In the genomic region with DNA sequence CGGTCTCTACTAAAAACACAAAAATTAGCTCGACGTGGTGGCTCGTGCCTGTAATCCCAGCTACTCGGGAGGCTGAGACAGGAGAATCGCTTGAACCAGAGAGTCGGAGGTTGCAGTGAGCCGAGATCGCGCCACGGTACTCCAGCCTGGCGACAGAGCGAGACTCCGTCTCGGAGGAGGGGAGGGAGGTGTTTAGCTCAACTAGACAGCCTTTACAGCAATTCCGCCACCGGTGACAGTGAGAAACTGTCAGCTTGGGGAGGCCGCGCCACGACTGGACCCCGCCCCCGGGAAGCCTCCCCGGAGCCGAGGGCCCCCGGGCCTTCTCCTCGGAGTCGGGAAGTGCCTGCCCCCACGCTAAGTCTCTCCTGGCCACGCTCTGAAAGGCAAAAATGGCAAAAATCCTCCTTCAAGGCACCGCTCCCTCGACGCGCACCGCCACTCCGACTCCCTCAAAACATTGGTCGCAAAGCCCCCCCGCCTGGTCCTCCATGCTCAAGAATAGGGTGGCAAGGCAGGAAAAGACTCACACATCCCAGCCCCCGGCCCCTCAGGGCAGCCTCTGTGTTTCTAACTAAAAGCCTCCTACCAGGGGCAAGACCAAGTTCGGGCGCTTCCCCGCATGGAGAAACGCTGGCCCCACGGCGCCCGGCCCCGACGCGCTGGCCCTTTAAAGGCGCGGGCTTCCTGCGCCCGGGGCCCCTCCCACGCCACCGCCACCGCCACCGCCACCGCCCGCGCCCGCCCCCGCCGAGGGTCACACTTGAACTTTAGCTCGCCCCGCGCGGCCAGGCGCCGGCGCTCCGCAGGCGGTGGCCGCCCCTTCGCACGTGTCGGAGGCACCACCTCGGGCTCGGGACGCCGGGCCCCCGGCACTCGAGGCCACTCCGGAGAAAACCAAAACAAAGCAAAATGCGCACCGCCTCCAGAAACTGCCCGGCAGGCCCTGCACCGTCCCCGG, we compare ENCODE assay signal across 1 cellular context.
TF ChIP-seq lines count a peak whose summit lies in the region.

No MANE protein-coding gene starts in this region.

TF ChIP-seq in HepG2, 621 proteins besides CTCF, POLR2A, EP300 and RAD21 (continued from another document and continues in another):
- TF ChIP-seq, protein P1, sequence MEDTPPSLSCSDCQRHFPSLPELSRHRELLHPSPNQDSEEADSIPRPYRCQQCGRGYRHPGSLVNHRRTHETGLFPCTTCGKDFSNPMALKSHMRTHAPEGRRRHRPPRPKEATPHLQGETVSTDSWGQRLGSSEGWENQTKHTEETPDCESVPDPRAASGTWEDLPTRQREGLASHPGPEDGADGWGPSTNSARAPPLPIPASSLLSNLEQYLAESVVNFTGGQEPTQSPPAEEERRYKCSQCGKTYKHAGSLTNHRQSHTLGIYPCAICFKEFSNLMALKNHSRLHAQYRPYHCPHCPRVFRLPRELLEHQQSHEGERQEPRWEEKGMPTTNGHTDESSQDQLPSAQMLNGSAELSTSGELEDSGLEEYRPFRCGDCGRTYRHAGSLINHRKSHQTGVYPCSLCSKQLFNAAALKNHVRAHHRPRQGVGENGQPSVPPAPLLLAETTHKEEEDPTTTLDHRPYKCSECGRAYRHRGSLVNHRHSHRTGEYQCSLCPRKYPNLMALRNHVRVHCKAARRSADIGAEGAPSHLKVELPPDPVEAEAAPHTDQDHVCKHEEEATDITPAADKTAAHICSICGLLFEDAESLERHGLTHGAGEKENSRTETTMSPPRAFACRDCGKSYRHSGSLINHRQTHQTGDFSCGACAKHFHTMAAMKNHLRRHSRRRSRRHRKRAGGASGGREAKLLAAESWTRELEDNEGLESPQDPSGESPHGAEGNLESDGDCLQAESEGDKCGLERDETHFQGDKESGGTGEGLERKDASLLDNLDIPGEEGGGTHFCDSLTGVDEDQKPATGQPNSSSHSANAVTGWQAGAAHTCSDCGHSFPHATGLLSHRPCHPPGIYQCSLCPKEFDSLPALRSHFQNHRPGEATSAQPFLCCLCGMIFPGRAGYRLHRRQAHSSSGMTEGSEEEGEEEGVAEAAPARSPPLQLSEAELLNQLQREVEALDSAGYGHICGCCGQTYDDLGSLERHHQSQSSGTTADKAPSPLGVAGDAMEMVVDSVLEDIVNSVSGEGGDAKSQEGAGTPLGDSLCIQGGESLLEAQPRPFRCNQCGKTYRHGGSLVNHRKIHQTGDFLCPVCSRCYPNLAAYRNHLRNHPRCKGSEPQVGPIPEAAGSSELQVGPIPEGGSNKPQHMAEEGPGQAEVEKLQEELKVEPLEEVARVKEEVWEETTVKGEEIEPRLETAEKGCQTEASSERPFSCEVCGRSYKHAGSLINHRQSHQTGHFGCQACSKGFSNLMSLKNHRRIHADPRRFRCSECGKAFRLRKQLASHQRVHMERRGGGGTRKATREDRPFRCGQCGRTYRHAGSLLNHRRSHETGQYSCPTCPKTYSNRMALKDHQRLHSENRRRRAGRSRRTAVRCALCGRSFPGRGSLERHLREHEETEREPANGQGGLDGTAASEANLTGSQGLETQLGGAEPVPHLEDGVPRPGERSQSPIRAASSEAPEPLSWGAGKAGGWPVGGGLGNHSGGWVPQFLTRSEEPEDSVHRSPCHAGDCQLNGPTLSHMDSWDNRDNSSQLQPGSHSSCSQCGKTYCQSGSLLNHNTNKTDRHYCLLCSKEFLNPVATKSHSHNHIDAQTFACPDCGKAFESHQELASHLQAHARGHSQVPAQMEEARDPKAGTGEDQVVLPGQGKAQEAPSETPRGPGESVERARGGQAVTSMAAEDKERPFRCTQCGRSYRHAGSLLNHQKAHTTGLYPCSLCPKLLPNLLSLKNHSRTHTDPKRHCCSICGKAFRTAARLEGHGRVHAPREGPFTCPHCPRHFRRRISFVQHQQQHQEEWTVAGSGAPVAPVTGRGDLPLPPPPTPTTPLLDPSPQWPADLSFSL (CRISPR knock-in tag; IDR thresholded peaks at IDR 0.05): peak; percentile 61; the same call in 1 of the 2 replicates
- TF ChIP-seq ZNF773 (CRISPR knock-in tag; IDR thresholded peaks at IDR 0.05; ENCODE audit: borderline replicate concordance) (no peak), IKZF1 (IDR thresholded peaks at IDR 0.05) (no peak), GATAD1 (CRISPR knock-in tag; IDR thresholded peaks at IDR 0.05) (no peak), ZNF672 (CRISPR knock-in tag; IDR thresholded peaks at IDR 0.05) (0 out of 2 replicates have a peak, but pooled peaks have one; percentile 54), ZNF615 (CRISPR knock-in tag; IDR thresholded peaks at IDR 0.05; ENCODE audit: borderline replicate concordance) (no peak), JARID2 (CRISPR knock-in tag; IDR thresholded peaks at IDR 0.05; ENCODE audit: insufficient replicate concordance) (no peak), ZNF563 (CRISPR knock-in tag; IDR thresholded peaks at IDR 0.05) (0 out of 2 replicates have a peak, but pooled peaks have one; percentile 28), ZNF329 (CRISPR knock-in tag; IDR thresholded peaks at IDR 0.05; ENCODE audit: low read depth) (0 out of 2 replicates have a peak, but pooled peaks have one; percentile 69), ARNT2 (CRISPR knock-in tag; IDR thresholded peaks at IDR 0.05; ENCODE audit: low read depth) (0 out of 2 replicates have a peak, but pooled peaks have one; percentile 58), MYC (CRISPR knock-in tag; IDR thresholded peaks at IDR 0.05; ENCODE audit: borderline replicate concordance) (peak; percentile 66), YEATS4 (CRISPR knock-in tag; IDR thresholded peaks at IDR 0.05; ENCODE audit: borderline replicate concordance) (peak; percentile 44; the same call in 1 of the 2 replicates), ZNF431 (CRISPR knock-in tag; IDR thresholded peaks at IDR 0.05; ENCODE audit: borderline replicate concordance, low read depth) (0 out of 2 replicates have a peak, but pooled peaks have one; percentile 26), MXD1 (CRISPR knock-in tag; IDR thresholded peaks at IDR 0.05) (0 out of 2 replicates have a peak, but pooled peaks have one; percentile 17), MEIS2 (CRISPR knock-in tag; IDR thresholded peaks at IDR 0.05) (peak; percentile 78), PRDM10 (CRISPR knock-in tag; IDR thresholded peaks at IDR 0.05; ENCODE audit: low read depth) (0 out of 2 replicates have a peak, but pooled peaks have one; percentile 24), ISL2 (CRISPR knock-in tag; IDR thresholded peaks at IDR 0.05) (no peak), ZNF687 (CRISPR knock-in tag; IDR thresholded peaks at IDR 0.05) (peak; percentile 77), SOX5 (CRISPR knock-in tag; IDR thresholded peaks at IDR 0.05; ENCODE audit: borderline replicate concordance) (peak; percentile 19; the same call in 1 of the 2 replicates), AKAP8 (CRISPR knock-in tag; IDR thresholded peaks at IDR 0.05) (peak; percentile 61; the same call in 1 of the 2 replicates), ZNF598 (CRISPR knock-in tag; IDR thresholded peaks at IDR 0.05; ENCODE audit: borderline replicate concordance) (0 out of 2 replicates have a peak, but pooled peaks have one; percentile 31), ZNF776 (CRISPR knock-in tag; IDR thresholded peaks at IDR 0.05) (peak; percentile 35; the same call in 1 of the 2 replicates), ZNF446 (CRISPR knock-in tag; IDR thresholded peaks at IDR 0.05) (0 out of 2 replicates have a peak, but pooled peaks have one; percentile 37), HDAC2 (CRISPR knock-in tag; IDR thresholded peaks at IDR 0.05) (0 out of 2 replicates have a peak, but pooled peaks have one; percentile 16), ZC3H13 (CRISPR knock-in tag; IDR thresholded peaks at IDR 0.05) (peak; percentile 41; the same call in 1 of the 2 replicates)
- TF ChIP-seq, protein P2, sequence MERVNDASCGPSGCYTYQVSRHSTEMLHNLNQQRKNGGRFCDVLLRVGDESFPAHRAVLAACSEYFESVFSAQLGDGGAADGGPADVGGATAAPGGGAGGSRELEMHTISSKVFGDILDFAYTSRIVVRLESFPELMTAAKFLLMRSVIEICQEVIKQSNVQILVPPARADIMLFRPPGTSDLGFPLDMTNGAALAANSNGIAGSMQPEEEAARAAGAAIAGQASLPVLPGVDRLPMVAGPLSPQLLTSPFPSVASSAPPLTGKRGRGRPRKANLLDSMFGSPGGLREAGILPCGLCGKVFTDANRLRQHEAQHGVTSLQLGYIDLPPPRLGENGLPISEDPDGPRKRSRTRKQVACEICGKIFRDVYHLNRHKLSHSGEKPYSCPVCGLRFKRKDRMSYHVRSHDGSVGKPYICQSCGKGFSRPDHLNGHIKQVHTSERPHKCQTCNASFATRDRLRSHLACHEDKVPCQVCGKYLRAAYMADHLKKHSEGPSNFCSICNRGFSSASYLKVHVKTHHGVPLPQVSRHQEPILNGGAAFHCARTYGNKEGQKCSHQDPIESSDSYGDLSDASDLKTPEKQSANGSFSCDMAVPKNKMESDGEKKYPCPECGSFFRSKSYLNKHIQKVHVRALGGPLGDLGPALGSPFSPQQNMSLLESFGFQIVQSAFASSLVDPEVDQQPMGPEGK (CRISPR knock-in tag; IDR thresholded peaks at IDR 0.05): peak; percentile 76
